In genomic region chr6:144482142-144482541, GRCh38 we compare ENCODE assay signal across 9 cellular contexts.
DNase-seq lines count a peak whose midpoint lies in the region; ATAC-seq and FAIRE-seq lines count a peak whose summit lies in the region.
"Had no signal": no experiment of that assay in that cellular context is flagged by ENCODE, and none has a peak within 500 bp of the region (broad histone marks: within the 10 kb centered on the region; RNA-seq: fewer than 3 reads in every experiment).

No MANE protein-coding gene starts in this region.

- H3K9me3 ChIP-seq in Karpas-422 (ENCODE audit: low read length), result no peaks in the 10 kb centered on the region
- no peaks in the 10 kb centered on the region for H3K9me3 ChIP-seq in SJCRH30 (replicated peaks)

- no peaks in the 10 kb centered on the region for H3K79me2 ChIP-seq in Karpas-422 (ENCODE audit: low read length)

- H3K4me1 ChIP-seq in Karpas-422 (ENCODE audit: low read length) (no peaks in the 10 kb centered on the region), SJCRH30 (no peaks in the 10 kb centered on the region)

- H4K20me1 ChIP-seq in Karpas-422 (ENCODE audit: insufficient read depth, low read depth, low read length), result no peaks in the 10 kb centered on the region

- no peak overlapping the region for H3K27ac ChIP-seq in Karpas-422 (ENCODE audit: low read length)
- no peak overlapping the region for H3K27ac ChIP-seq in SJCRH30
- H3K27ac ChIP-seq: epithelial cell of prostate had no signal

- peak; percentile 81 for ATAC-seq in GM21526 (IDR thresholded peaks at IDR 0.05; ENCODE audit: low FRiP score, unreplicated experiment)

- H3K27me3 ChIP-seq in Karpas-422 (ENCODE audit: low read length) (no peaks in the 10 kb centered on the region), SJCRH30 (no peaks in the 10 kb centered on the region; the same call in 1 of the 2 replicates)

- no peak overlapping the region for H3K9ac ChIP-seq in Karpas-422 (ENCODE audit: low read length)

- H3K4me2 ChIP-seq in Karpas-422 (ENCODE audit: low read depth, low read length, poor library complexity, severe bottlenecking), result no peak overlapping the region

- peak; percentile 42 for FAIRE-seq in urothelium cell line (lab: Jason Lieb, UNC)

- H3K9me2 ChIP-seq in Karpas-422 (replicated peaks; ENCODE audit: insufficient read depth, low read length), result no peaks in the 10 kb centered on the region

- no peak overlapping the region for H3K4me3 ChIP-seq in Karpas-422 (ENCODE audit: low read length)
- no peak overlapping the region for H3K4me3 ChIP-seq in SJCRH30

- intact Hi-C loops in posterior cingulate gyrus (cut with DNase I), result loop anchor here (5.0 kb wide), 1 partner anchor 375 kb away; no protein-coding TSS in a partner anchor

- H3K36me3 ChIP-seq in Karpas-422 (ENCODE audit: insufficient read depth, low read length) (no peaks in the 10 kb centered on the region), SJCRH30 (peaks cover 15% of the 10 kb centered on the region)

- DNase-seq in DMS 273 (lab: John Stamatoyannopoulos, UW; ENCODE audit: unreplicated experiment) (peak; percentile 82), Karpas-422 (peak; percentile 90), SJCRH30 (peak; percentile 69 to 85), germinal center (ENCODE audit: low spot score) (peak; percentile 65), posterior cingulate gyrus (peak in 8 of 10 donors; percentile 47 to 89 (median 62)), urothelium cell line (ENCODE audit: low spot score) (peak; percentile 73)
- peak; percentile 89 for DNase-seq in activated effector memory CD4-positive, alpha-beta T cell treated with anti-CD3 and anti-CD28 coated beads, Interleukin-2, amount 50 U/mL, for 16 hours

- H2AFZ ChIP-seq in Karpas-422 (ENCODE audit: low read length), result no peak overlapping the region
